Comparison of ENCODE assay signal across 1 cellular context in genomic region chr14:101761032-101761880, GRCh38.
A peak's percentile ranks its signal among the peaks of the same experiment; 100 is the strongest.
TF ChIP-seq lines count a peak whose summit lies in the region.

TSS of gene PPP2R5C (plus strand) at chr14:101761709. CDS start at chr14:101761894, 185 bp downstream.

TF ChIP-seq in H1, 55 proteins besides CTCF, POLR2A, EP300 and RAD21:
- TF ChIP-seq KDM5A (IDR thresholded peaks at IDR 0.05; ENCODE audit: low read length), result no peak
- TF ChIP-seq RNF2 (IDR thresholded peaks at IDR 0.05; ENCODE audit: borderline replicate concordance, low read depth, low read length, missing control alignments, poor library complexity, severe bottlenecking), result no peak
- no peak for TF ChIP-seq TEAD4 (IDR thresholded peaks at IDR 0.05; ENCODE audit: low read depth, low read length)
- TF ChIP-seq BACH1 (IDR thresholded peaks at IDR 0.05; ENCODE audit: low read length), result peak; percentile 10; the same call in 1 of the 2 replicates
- no peak for TF ChIP-seq GTF2F1 (IDR thresholded peaks at IDR 0.05; ENCODE audit: borderline replicate concordance, low read depth, low read length)
- TF ChIP-seq KDM4A (IDR thresholded peaks at IDR 0.05; ENCODE audit: low read depth, low read length, severe bottlenecking), result peak; percentile 77
- no peak for TF ChIP-seq FOSL1 (IDR thresholded peaks at IDR 0.05; ENCODE audit: insufficient read depth, low read depth, low read length)
- no peak for TF ChIP-seq RXRA (IDR thresholded peaks at IDR 0.05; ENCODE audit: insufficient read depth, low read depth, low read length)
- peak; percentile 87; a peak in 2 of 4 replicates for TF ChIP-seq SIN3A (conservative IDR thresholded peaks at IDR 0.05 in 1 of 2, IDR thresholded peaks at IDR 0.05 in 1 of 2; ENCODE audit: low read depth in 1 of 2, low read length in 2 of 2)
- TF ChIP-seq SP1 (IDR thresholded peaks at IDR 0.05; ENCODE audit: low read depth, low read length), result no peak
- no peak for TF ChIP-seq JUN (IDR thresholded peaks at IDR 0.05; ENCODE audit: low read depth, low read length)
- no peak for TF ChIP-seq SIRT6 (IDR thresholded peaks at IDR 0.05; ENCODE audit: low read length)
- TF ChIP-seq HDAC2 (IDR thresholded peaks at IDR 0.05; ENCODE audit: borderline replicate concordance in 1 of 2, low read depth in 2 of 2, low read length in 2 of 2), result peak in 1 of 2 experiments; percentile 89; a peak in 2 of 4 replicates
- no peak for TF ChIP-seq USF2 (IDR thresholded peaks at IDR 0.05; ENCODE audit: low read length)
- no peak for TF ChIP-seq BCL11A (IDR thresholded peaks at IDR 0.05; ENCODE audit: low read depth in 2 of 2, low read length in 2 of 2)
- 0 out of 2 replicates have a peak, but pooled peaks have one; percentile 34 for TF ChIP-seq CREB1 (IDR thresholded peaks at IDR 0.05)
- no peak for TF ChIP-seq NRF1 (IDR thresholded peaks at IDR 0.05; ENCODE audit: low read depth, low read length)
- TF ChIP-seq POLR2AphosphoS5 (IDR thresholded peaks at IDR 0.05; ENCODE audit: low read depth, low read length), result no peak
- TF ChIP-seq PHF8 (conservative IDR thresholded peaks at IDR 0.05; ENCODE audit: low read depth, low read length), result peak; percentile 73
- no peak for TF ChIP-seq CBX8 (IDR thresholded peaks at IDR 0.05; ENCODE audit: borderline replicate concordance, low read depth, low read length)
- no peak for TF ChIP-seq E2F6 (IDR thresholded peaks at IDR 0.05)
- TF ChIP-seq JUND (IDR thresholded peaks at IDR 0.05; ENCODE audit: low read length), result no peak
- TF ChIP-seq SP2 (IDR thresholded peaks at IDR 0.05; ENCODE audit: low read length), result no peak
- peak; percentile 79 for TF ChIP-seq MAX (IDR thresholded peaks at IDR 0.05)
- peak; percentile 37; the same call in 1 of the 2 replicates for TF ChIP-seq RBBP5 (IDR thresholded peaks at IDR 0.05; ENCODE audit: borderline replicate concordance, low read depth, low read length)
- no peak for TF ChIP-seq EZH2 (IDR thresholded peaks at IDR 0.05; ENCODE audit: low read depth, low read length, severe bottlenecking)
- TF ChIP-seq POU5F1 (IDR thresholded peaks at IDR 0.05; ENCODE audit: low read depth, low read length), result no peak
- no peak for TF ChIP-seq NANOG (IDR thresholded peaks at IDR 0.05; ENCODE audit: insufficient read depth, low read depth, low read length, poor library complexity, severe bottlenecking)
- TF ChIP-seq RFX5 (IDR thresholded peaks at IDR 0.05; ENCODE audit: borderline replicate concordance, low read depth, low read length), result no peak
- no peak for TF ChIP-seq SP4 (IDR thresholded peaks at IDR 0.05; ENCODE audit: low read length)
- TF ChIP-seq SUZ12 (IDR thresholded peaks at IDR 0.05; ENCODE audit: low read length), result no peak
- no peak for TF ChIP-seq KDM1A (IDR thresholded peaks at IDR 0.05; ENCODE audit: borderline replicate concordance, low read length)
- no peak for TF ChIP-seq TAF7 (optimal IDR thresholded peaks at IDR 0.05; ENCODE audit: borderline replicate concordance, low read depth, low read length)
- TF ChIP-seq BRCA1 (IDR thresholded peaks at IDR 0.05; ENCODE audit: low read depth, low read length), result no peak
- no peak for TF ChIP-seq CHD2 (IDR thresholded peaks at IDR 0.05; ENCODE audit: low read length)
- TF ChIP-seq SAP30 (IDR thresholded peaks at IDR 0.05; ENCODE audit: insufficient read depth, insufficient replicate concordance, low read length), result peak; percentile 88
- TF ChIP-seq ASH2L (IDR thresholded peaks at IDR 0.05; ENCODE audit: low read length), result peak; percentile 95
